20 cellular contexts compared by ENCODE assay signal in the genomic region with DNA sequence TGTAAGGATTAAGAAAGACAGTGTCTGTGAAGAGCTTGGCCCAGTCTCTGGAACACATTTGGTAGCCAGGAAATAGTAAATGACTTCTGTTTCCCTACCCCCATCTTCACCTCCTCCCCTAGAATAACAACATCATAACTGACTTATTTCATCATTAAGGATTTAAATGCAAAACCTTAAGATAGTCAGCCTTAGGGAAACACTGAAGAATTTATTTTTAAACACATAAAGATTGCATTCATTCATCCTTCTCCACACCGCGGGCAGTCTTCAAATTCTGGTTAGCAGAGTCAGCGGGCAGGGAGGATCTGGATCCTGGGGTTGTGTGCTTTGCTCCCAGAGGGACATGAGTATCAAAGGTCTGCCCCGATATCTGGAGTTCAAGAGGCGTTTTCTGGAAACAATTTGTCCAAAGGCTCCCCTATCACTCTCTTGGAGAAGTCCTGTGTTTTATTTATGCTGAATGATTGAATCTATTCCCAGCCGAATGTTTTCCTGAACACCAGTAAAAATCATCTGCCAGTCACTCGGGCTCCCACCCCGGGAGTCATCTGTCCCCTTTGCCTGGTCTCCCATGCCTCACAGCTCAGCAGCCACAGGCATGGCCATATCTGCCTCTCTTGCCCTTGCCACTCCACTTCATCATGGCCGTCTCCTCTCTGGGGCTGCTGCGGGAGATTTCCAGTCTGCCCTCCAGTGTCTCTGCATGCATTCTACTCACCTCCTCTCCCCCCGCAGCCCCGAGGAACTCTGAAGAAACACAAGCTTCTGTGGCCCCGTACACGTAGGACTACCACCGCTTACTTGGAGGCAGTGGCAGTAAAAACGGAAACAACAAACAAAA.
A peak's percentile ranks its signal among the peaks of the same experiment; 100 is the strongest.
DNase-seq lines count a peak whose midpoint lies in the region; ATAC-seq and TF ChIP-seq lines count a peak whose summit lies in the region.
"Had no signal": no experiment of that assay in that cellular context is flagged by ENCODE, and none has a peak within 500 bp of the region (broad histone marks: within the 10 kb centered on the region; RNA-seq: fewer than 3 reads in every experiment).

No MANE protein-coding gene starts in this region.

- no peak for TF ChIP-seq POLR2A in esophagus muscularis mucosa (IDR thresholded peaks at IDR 0.05; ENCODE audit: low read depth)

- no peak for TF ChIP-seq CTCF in esophagus muscularis mucosa (IDR thresholded peaks at IDR 0.05)

- intact Hi-C loops in left ventricle myocardium superior (cut with micrococcal nuclease) (no loop called here), cardiac septum (cut with DNase I) (no loop called here), esophagus muscularis mucosa (cut with DNase I) (no loop called here), sciatic nerve (cut with DNase I) (no loop called here)

- DNase-seq in left ventricle myocardium superior, result no peak
- DNase-seq in cardiac septum (ENCODE audit: low spot score), result no peak
- peak; percentile 23 for DNase-seq in SK-MEL-5 (ENCODE audit: low read depth, low spot score)
- DNase-seq in esophagus muscularis mucosa (ENCODE audit: extremely low spot score), result peak; percentile 74
- no peak for DNase-seq in sciatic nerve (ENCODE audit: low spot score)
- no peak for DNase-seq in NCI-H446 treated with DMSO at 0.1 percent for 48 hours (lab: John Stamatoyannopoulos, UW)
- DNase-seq: AML-193, COR-L47, DMS79, H7, MG63, NCI-H1048, NCI-H1436, NCI-H187 treated with DMSO at 0.1 percent for 48 hours, NCI-H2107, NCI-H510A treated with DMSO at 0.1 percent for 48 hours, NCI-H748 treated with DMSO at 0.1 percent for 48 hours had no signal

- no peak overlapping the region for H3K4me3 ChIP-seq in esophagus muscularis mucosa
- H3K4me3 ChIP-seq: K562, MG63 had no signal

- no peaks in the 10 kb centered on the region for H3K27me3 ChIP-seq in esophagus muscularis mucosa
- H3K27me3 ChIP-seq: MG63 had no signal

- H3K36me3 ChIP-seq in esophagus muscularis mucosa, result peaks cover 0 to 29% (median 10%) of the 10 kb centered on the region in 4 donors
- H3K36me3 ChIP-seq: MG63 had no signal

- TF ChIP-seq EP300 in esophagus muscularis mucosa (IDR thresholded peaks at IDR 0.05), result no peak

- H3K4me1 ChIP-seq in esophagus muscularis mucosa, result peaks cover 31 to 90% (median 84%) of the 10 kb centered on the region in 4 donors

- 81% methylated on average over 16 of the region's 16 CpGs for WGBS in esophagus muscularis mucosa

- no peaks in the 10 kb centered on the region for H3K9me3 ChIP-seq in esophagus muscularis mucosa
- H3K9me3 ChIP-seq: MG63 had no signal

- H3K27ac ChIP-seq in esophagus muscularis mucosa (replicated peaks in 1 of 4), result no peak overlapping the region

- in situ Hi-C loops in SK-MEL-5 (cut with HindIII; ENCODE audit: low pct_unique_long_range_greater_than_20kb, low sequenced_read_pairs), result no loop called here

- ATAC-seq in left ventricle myocardium superior (peak; percentile 12), sciatic nerve (peak; percentile 18), GM18502 (IDR thresholded peaks at IDR 0.05; ENCODE audit: poor library complexity, unreplicated experiment) (no peak), HG03135 (IDR thresholded peaks at IDR 0.05; ENCODE audit: unreplicated experiment) (no peak)
- ATAC-seq: K562 had no signal

Comparison
In these comparisons a context has a peak if more than half of its experiments do, and no peak if none do; other contexts are left out.
1. ATAC-seq: peak in left ventricle myocardium superior (single experiment) and sciatic nerve (single experiment); none in GM18502 (single experiment) and HG03135 (single experiment).
2. DNase-seq: peak in SK-MEL-5 (single experiment) and esophagus muscularis mucosa (single experiment); none in left ventricle myocardium superior (single experiment), cardiac septum (single experiment), sciatic nerve (single experiment) and NCI-H446 treated with DMSO at 0.1 percent for 48 hours (single experiment).